11 cellular contexts compared by ENCODE assay signal in genomic region chr7:123492485-123492884, GRCh38. TPM values are rescaled to one million over a fixed set of nuclear protein-coding genes. Genes with fewer than 3 reads are reported as not detected.
DNase-seq lines count a peak whose midpoint lies in the region; ATAC-seq and TF ChIP-seq lines count a peak whose summit lies in the region.
"Had no signal": no experiment of that assay in that cellular context is flagged by ENCODE, and none has a peak within 500 bp of the region (broad histone marks: within the 10 kb centered on the region; RNA-seq: fewer than 3 reads in every experiment).

No MANE protein-coding gene starts in this region.

- H3K4me3 ChIP-seq in RWPE2 (ENCODE audit: severe bottlenecking), result no peak overlapping the region
- no peak overlapping the region for H3K4me3 ChIP-seq in heart right ventricle

- peaks cover 3% of the 10 kb centered on the region for H3K27me3 Mint-ChIP-seq in activated CD8-positive, alpha-beta T cell treated with anti-CD3 and anti-CD28 coated beads for 36 hours
- peaks cover 1% of the 10 kb centered on the region for H3K27me3 Mint-ChIP-seq in activated CD8-positive, alpha-beta T cell treated with anti-CD3 and anti-CD28 coated beads, Interleukin-2, amount 10 ng/mL, durations not matched to agents 7 days and 5 days (ENCODE audit: low read depth)

- H3K27ac Mint-ChIP-seq in activated CD8-positive, alpha-beta T cell treated with anti-CD3 and anti-CD28 coated beads for 36 hours, result no peak overlapping the region
- no peak overlapping the region for H3K27ac Mint-ChIP-seq in activated CD8-positive, alpha-beta T cell treated with anti-CD3 and anti-CD28 coated beads, Interleukin-2, amount 10 ng/mL, durations not matched to agents 7 days and 5 days
- H3K27ac Mint-ChIP-seq: activated naive CD4-positive, alpha-beta T cell treated with anti-CD3 and anti-CD28 coated beads, Interleukin-2, amount 50 U/mL, for 24 hours; B cell had no signal

- ATAC-seq in activated CD8-positive, alpha-beta T cell treated with anti-CD3 and anti-CD28 coated beads for 36 hours, result peak; percentile 49
- no peak for ATAC-seq in activated CD8-positive, alpha-beta T cell treated with anti-CD3 and anti-CD28 coated beads, Interleukin-2, amount 10 ng/mL, durations not matched to agents 7 days and 5 days
- peak; percentile 63 for ATAC-seq in HG02884 (IDR thresholded peaks at IDR 0.05; ENCODE audit: unreplicated experiment)
- ATAC-seq in RWPE2 (ENCODE audit: low read depth), result peak; percentile 68; the same call in 2 of the 3 replicates
- ATAC-seq in heart right ventricle, result no peak

- H3K27ac ChIP-seq in RWPE2 (ENCODE audit: poor library complexity, severe bottlenecking) (no peak overlapping the region), heart right ventricle (no peak overlapping the region)

- CTCF ChIA-PET in activated CD8-positive, alpha-beta T cell treated with anti-CD3 and anti-CD28 coated beads for 36 hours (lab: Charles Lee), result interaction anchor here (0.7 to 1.5 kb wide), 9 partner anchors 10 to 380 kb away, joined by 3 to 6 read pairs (median 3); no protein-coding TSS in a partner anchor
- CTCF ChIA-PET in activated CD8-positive, alpha-beta T cell treated with anti-CD3 and anti-CD28 coated beads, Interleukin-2, amount 10 ng/mL, durations not matched to agents 7 days and 5 days (lab: Charles Lee), result interaction anchor here (0.9 to 2.2 kb wide), 2 partner anchors 11 to 380 kb away, joined by 5 read pairs; no protein-coding TSS in a partner anchor

- no peaks in the 10 kb centered on the region for H3K36me3 ChIP-seq in RWPE2 (ENCODE audit: low read depth)
- H3K36me3 ChIP-seq in heart right ventricle, result no peaks in the 10 kb centered on the region

- H3K27me3 ChIP-seq in RWPE2 (ENCODE audit: insufficient read depth, poor library complexity, severe bottlenecking) (no peaks in the 10 kb centered on the region), heart right ventricle (no peaks in the 10 kb centered on the region)

- H3K36me3 Mint-ChIP-seq in activated CD8-positive, alpha-beta T cell treated with anti-CD3 and anti-CD28 coated beads for 36 hours (ENCODE audit: low read depth), result no peaks in the 10 kb centered on the region
- H3K36me3 Mint-ChIP-seq in activated CD8-positive, alpha-beta T cell treated with anti-CD3 and anti-CD28 coated beads, Interleukin-2, amount 10 ng/mL, durations not matched to agents 7 days and 5 days (ENCODE audit: low read depth), result no peaks in the 10 kb centered on the region
- H3K36me3 Mint-ChIP-seq: activated naive CD4-positive, alpha-beta T cell treated with anti-CD3 and anti-CD28 coated beads, Interleukin-2, amount 50 U/mL, for 24 hours had no signal

- H3K9me3 ChIP-seq in RWPE2 (ENCODE audit: severe bottlenecking), result no peaks in the 10 kb centered on the region
- H3K9me3 ChIP-seq in heart right ventricle, result peaks cover 0 to 18% (median 0%) of the 10 kb centered on the region in 11 donors

- DNase-seq in activated CD8-positive, alpha-beta T cell treated with anti-CD3 and anti-CD28 coated beads for 36 hours, result no peak
- no peak for DNase-seq in activated CD8-positive, alpha-beta T cell treated with anti-CD3 and anti-CD28 coated beads, Interleukin-2, amount 10 ng/mL, durations not matched to agents 7 days and 5 days
- DNase-seq in RWPE2 (ENCODE audit: low spot score) (no peak), stromal cell of bone marrow (ENCODE audit: low read depth) (peak; percentile 0), DMS153 (lab: John Stamatoyannopoulos, UW) (no peak), heart right ventricle (no peak)
- no peak for DNase-seq in activated naive CD4-positive, alpha-beta T cell (lab: John Stamatoyannopoulos, UW)
- DNase-seq: erythroblast had no signal

- intact Hi-C loops in activated CD8-positive, alpha-beta T cell treated with anti-CD3 and anti-CD28 coated beads for 36 hours (cut with micrococcal nuclease), result loop anchor here (5.0 kb wide), 1 partner anchor 45 kb away; no protein-coding TSS in a partner anchor
- intact Hi-C loops in heart right ventricle (cut with DNase I), result loop anchor here in 9 of 10 donors (2.0 to 10.0 kb wide), 8 partner anchors 44 to 382 kb away; no protein-coding TSS in a partner anchor

- WGBS in heart right ventricle, 2 donors, result 79 to 83% methylated on average over 3 of the region's 3 CpGs

- H3K4me1 ChIP-seq in RWPE2 (ENCODE audit: insufficient read depth, poor library complexity, severe bottlenecking) (peaks cover 3% of the 10 kb centered on the region), heart right ventricle (peaks cover 0 to 6% (median 0%) of the 10 kb centered on the region in 9 donors)

- H3K9me3 Mint-ChIP-seq in activated CD8-positive, alpha-beta T cell treated with anti-CD3 and anti-CD28 coated beads for 36 hours, result no peaks in the 10 kb centered on the region
- no peaks in the 10 kb centered on the region for H3K9me3 Mint-ChIP-seq in activated CD8-positive, alpha-beta T cell treated with anti-CD3 and anti-CD28 coated beads, Interleukin-2, amount 10 ng/mL, durations not matched to agents 7 days and 5 days (ENCODE audit: insufficient read depth)
- H3K9me3 Mint-ChIP-seq: activated naive CD4-positive, alpha-beta T cell treated with anti-CD3 and anti-CD28 coated beads, Interleukin-2, amount 50 U/mL, for 24 hours had no signal

- POLR2A ChIA-PET in activated CD8-positive, alpha-beta T cell treated with anti-CD3 and anti-CD28 coated beads for 36 hours (lab: Charles Lee), result no interaction called here
- POLR2A ChIA-PET in activated CD8-positive, alpha-beta T cell treated with anti-CD3 and anti-CD28 coated beads, Interleukin-2, amount 10 ng/mL, durations not matched to agents 7 days and 5 days (lab: Charles Lee), result no interaction called here

- no peak overlapping the region for H3K4me3 Mint-ChIP-seq in activated CD8-positive, alpha-beta T cell treated with anti-CD3 and anti-CD28 coated beads for 36 hours
- H3K4me3 Mint-ChIP-seq in activated CD8-positive, alpha-beta T cell treated with anti-CD3 and anti-CD28 coated beads, Interleukin-2, amount 10 ng/mL, durations not matched to agents 7 days and 5 days, result no peak overlapping the region
- H3K4me3 Mint-ChIP-seq: activated naive CD4-positive, alpha-beta T cell treated with anti-CD3 and anti-CD28 coated beads, Interleukin-2, amount 50 U/mL, for 24 hours; B cell had no signal

- H3K4me1 Mint-ChIP-seq in activated CD8-positive, alpha-beta T cell treated with anti-CD3 and anti-CD28 coated beads for 36 hours (ENCODE audit: low read depth), result no peaks in the 10 kb centered on the region
- H3K4me1 Mint-ChIP-seq in activated CD8-positive, alpha-beta T cell treated with anti-CD3 and anti-CD28 coated beads, Interleukin-2, amount 10 ng/mL, durations not matched to agents 7 days and 5 days (ENCODE audit: low read depth), result no peaks in the 10 kb centered on the region
- H3K4me1 Mint-ChIP-seq: activated naive CD4-positive, alpha-beta T cell treated with anti-CD3 and anti-CD28 coated beads, Interleukin-2, amount 50 U/mL, for 24 hours; B cell had no signal

- no peak for TF ChIP-seq CTCF in activated CD8-positive, alpha-beta T cell treated with anti-CD3 and anti-CD28 coated beads for 36 hours (IDR thresholded peaks at IDR 0.05)
- TF ChIP-seq CTCF in RWPE2 (IDR thresholded peaks at IDR 0.05; ENCODE audit: poor library complexity, severe bottlenecking), result no peak
- no peak for TF ChIP-seq CTCF in heart right ventricle (IDR thresholded peaks at IDR 0.05)

RNA-seq across cellular contexts. Expression of gene IQUB, which starts 41.9 kb away (rescaled TPM):
- total RNA-seq in activated CD8-positive, alpha-beta T cell treated with anti-CD3 and anti-CD28 coated beads for 36 hours, result under 1 TPM in 1 of 2 experiments, not detected in 1; 0.09 TPM
- not detected for total RNA-seq in activated CD8-positive, alpha-beta T cell treated with anti-CD3 and anti-CD28 coated beads, Interleukin-2, amount 10 ng/mL, durations not matched to agents 7 days and 5 days
- total RNA-seq in heart right ventricle, result under 1 TPM; 0.17 to 0.83 (median 0.53) TPM
- polyA plus RNA-seq in heart right ventricle, result under 1 TPM; 0.13 to 0.15 TPM

Comparison
In these comparisons a context has a peak if more than half of its experiments do, and no peak if none do; other contexts are left out.
1. ATAC-seq: peak in activated CD8-positive, alpha-beta T cell treated with anti-CD3 and anti-CD28 coated beads for 36 hours (single experiment), HG02884 (single experiment) and RWPE2 (single experiment); none in activated CD8-positive, alpha-beta T cell treated with anti-CD3 and anti-CD28 coated beads, Interleukin-2, amount 10 ng/mL, durations not matched to agents 7 days and 5 days (single experiment) and heart right ventricle (0 of 8).